Comparison of ENCODE assay signal across 13 cellular contexts in the genomic region with DNA sequence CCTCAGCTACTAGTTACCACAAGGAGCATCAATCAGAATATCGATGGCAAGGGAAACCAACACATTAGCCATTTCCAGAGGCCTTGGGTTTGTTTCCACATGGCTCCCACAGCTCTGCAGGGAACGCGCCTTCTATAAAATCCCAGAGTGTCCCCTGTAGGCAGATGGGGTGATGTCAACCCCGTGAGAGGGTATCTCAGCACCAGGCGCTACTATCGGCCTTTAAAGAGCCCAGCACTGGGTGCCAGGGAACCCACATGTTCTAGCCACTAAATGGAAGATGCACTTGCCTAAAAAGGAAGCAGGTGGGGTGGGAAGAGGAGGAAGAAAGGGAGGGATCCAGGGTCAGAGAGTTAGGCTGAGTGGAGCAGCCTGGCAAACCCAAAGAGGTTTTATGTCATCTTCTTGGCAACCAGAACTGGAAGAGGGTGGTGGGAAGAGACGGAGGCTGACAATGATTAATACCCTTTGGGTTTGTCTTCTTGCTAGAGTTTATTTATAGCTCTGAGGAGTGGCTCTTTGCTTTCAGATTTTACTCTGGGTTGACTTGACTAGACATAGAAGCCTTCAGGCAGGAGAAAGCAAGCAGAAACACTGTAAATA. TPM values are rescaled to one million over a fixed set of nuclear protein-coding genes. Genes with fewer than 3 reads are reported as not detected.
DNase-seq lines count a peak whose midpoint lies in the region; ATAC-seq and TF ChIP-seq lines count a peak whose summit lies in the region.
"Had no signal": no experiment of that assay in that cellular context is flagged by ENCODE, and none has a peak within 500 bp of the region (broad histone marks: within the 10 kb centered on the region; RNA-seq: fewer than 3 reads in every experiment).

No MANE protein-coding gene starts in this region.

- peak overlapping the region; percentile 18 for H3K27ac Mint-ChIP-seq in CD4-positive, alpha-beta T cell

- peak overlapping the region; percentile 37 for H3K4me2 ChIP-seq in osteoblast (ENCODE audit: insufficient read depth, low read length)

- no peaks in the 10 kb centered on the region for H3K27me3 Mint-ChIP-seq in CD4-positive, alpha-beta T cell

- H3K4me1 ChIP-seq in osteoblast (ENCODE audit: insufficient read depth, low read length): peaks cover 40% of the 10 kb centered on the region

- intact Hi-C loops in CD4-positive, alpha-beta T cell (cut with DNase I, micrococcal nuclease): no loop called here

- no peaks in the 10 kb centered on the region for H3K9me3 ChIP-seq in CD4-positive, alpha-beta T cell (ENCODE audit: control insufficient read depth, low read length)
- no peaks in the 10 kb centered on the region for H3K9me3 ChIP-seq in MG63
- no peaks in the 10 kb centered on the region for H3K9me3 ChIP-seq in osteoblast (ENCODE audit: low read depth, low read length)

- H3K9me3 Mint-ChIP-seq in CD4-positive, alpha-beta T cell: no peaks in the 10 kb centered on the region

- peaks cover 73% of the 10 kb centered on the region for H3K4me1 Mint-ChIP-seq in CD4-positive, alpha-beta T cell (ENCODE audit: low read depth)

- peaks cover 98% of the 10 kb centered on the region for H3K36me3 Mint-ChIP-seq in CD4-positive, alpha-beta T cell (ENCODE audit: low read depth)

- H3K27me3 ChIP-seq in CD4-positive, alpha-beta T cell (ENCODE audit: control insufficient read depth, insufficient read depth, low read length): no peaks in the 10 kb centered on the region
- no peaks in the 10 kb centered on the region for H3K27me3 ChIP-seq in MG63
- no peaks in the 10 kb centered on the region for H3K27me3 ChIP-seq in osteoblast (ENCODE audit: insufficient read depth, low read length)

- no peak for ATAC-seq in CD4-positive, alpha-beta T cell (ENCODE audit: poor library complexity)
- no peak for ATAC-seq in HG03280 (IDR thresholded peaks at IDR 0.05; ENCODE audit: unreplicated experiment)
- ATAC-seq in HG02840 (IDR thresholded peaks at IDR 0.05; ENCODE audit: low FRiP score, unreplicated experiment): no peak

- no peak for DNase-seq in CD4-positive, alpha-beta T cell
- DNase-seq in MG63 (peak; percentile 67), epithelial cell of esophagus (ENCODE audit: low read depth) (peak; percentile 77), osteoblast (ENCODE audit: insufficient read length, low spot score, missing footprints) (peak; percentile 80), OCI-M2 (lab: John Stamatoyannopoulos, UW; ENCODE audit: unreplicated experiment) (no peak)
- no peak for DNase-seq in stimulated activated CD4-positive, alpha-beta T cell treated with anti-CD3 and anti-CD28 coated beads, Interleukin-4, amount 100 ng/mL, for 1 hour
- DNase-seq: activated gamma-delta T cell, COR-L47, NCI-H345, SHP77, small intestine had no signal

- no peak overlapping the region for H3K4me3 Mint-ChIP-seq in CD4-positive, alpha-beta T cell

- peaks cover 36% of the 10 kb centered on the region for H4K20me1 ChIP-seq in osteoblast (ENCODE audit: insufficient read depth, low read length)

- peaks cover 95% of the 10 kb centered on the region for H3K79me2 ChIP-seq in osteoblast (ENCODE audit: insufficient read depth, low read length)

- H3K27ac ChIP-seq in CD4-positive, alpha-beta T cell (ENCODE audit: low read depth, low read length): no peak overlapping the region
- peak overlapping the region; percentile 31 for H3K27ac ChIP-seq in osteoblast (ENCODE audit: low read depth, low read length)

- POLR2A ChIA-PET in CD4-positive, alpha-beta T cell (lab: Charles Lee): no interaction called here

- H3K36me3 ChIP-seq in MG63 (peaks cover 97% of the 10 kb centered on the region), osteoblast (ENCODE audit: insufficient read depth, low read length) (peaks cover 69% of the 10 kb centered on the region)

- H3K4me3 ChIP-seq in MG63 (no peak overlapping the region), epithelial cell of esophagus (ENCODE audit: low read length) (no peak overlapping the region), osteoblast (ENCODE audit: insufficient read depth, low read length) (no peak overlapping the region)

- H2AFZ ChIP-seq in osteoblast (ENCODE audit: low read length): no peak overlapping the region

- CTCF ChIA-PET in CD4-positive, alpha-beta T cell (lab: Charles Lee): no interaction called here

- no peak for TF ChIP-seq CTCF in CD4-positive, alpha-beta T cell (IDR thresholded peaks at IDR 0.05)
- TF ChIP-seq CTCF in epithelial cell of esophagus (IDR thresholded peaks at IDR 0.05; ENCODE audit: insufficient read depth, low read depth, low read length, missing control alignments) (no peak), osteoblast (IDR thresholded peaks at IDR 0.05; ENCODE audit: extremely low read depth, low read depth, low read length) (no peak)

RNA-seq across cellular contexts. Expression of a gene that starts 19.9 kb away (rescaled TPM):
- 100 to 1,000 TPM; 114 to 120 TPM for total RNA-seq in CD4-positive, alpha-beta T cell
- total RNA-seq in MG63 (2014; rRNA removed; shearing (Covaris generic); ENCODE audit: low replicate concordance): 322 and 404 TPM in 2 replicates
- total RNA-seq in osteoblast: 150 and 162 TPM in 2 replicates

Comparison
In these comparisons a context has a peak if more than half of its experiments do, and no peak if none do; other contexts are left out.
1. DNase-seq: peak in MG63 (single experiment), epithelial cell of esophagus (single experiment) and osteoblast (single experiment); none in CD4-positive, alpha-beta T cell (0 of 10), stimulated activated CD4-positive, alpha-beta T cell treated with anti-CD3 and anti-CD28 coated beads, Interleukin-4, amount 100 ng/mL, for 1 hour (single experiment) and OCI-M2 (single experiment).